6 cellular contexts compared by ENCODE assay signal in the genomic region with DNA sequence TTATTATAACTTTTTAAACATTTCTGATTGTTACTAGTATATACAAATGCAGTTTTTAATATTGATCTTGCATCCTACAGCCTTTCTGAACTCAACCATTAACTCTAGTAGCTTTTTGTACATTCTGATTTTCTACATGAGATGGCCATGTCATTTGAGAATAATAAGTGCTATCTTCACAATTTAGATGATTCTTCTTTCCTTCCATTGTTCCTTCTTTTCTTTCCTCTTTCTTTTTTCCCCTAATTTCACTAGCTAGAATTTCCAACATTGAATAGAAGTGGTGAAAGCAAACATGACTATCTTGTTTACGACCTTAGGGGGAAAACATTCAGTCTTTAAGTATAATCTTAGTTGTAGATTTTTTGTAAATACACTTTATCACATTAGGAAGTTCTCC.
"Had no signal": no experiment of that assay in that cellular context is flagged by ENCODE, and none has a peak within 500 bp of the region (broad histone marks: within the 10 kb centered on the region; RNA-seq: fewer than 3 reads in every experiment).

No MANE protein-coding gene starts in this region.

- ATAC-seq: HepG2 had no signal

- FAIRE-seq: HepG2, HTR-8/SVneo had no signal

- H3K27ac ChIP-seq: HL-60 had no signal

- DNase-seq: IMR-90, KBM-7, KG1 had no signal
